23 cellular contexts compared by ENCODE assay signal in genomic region chr10:25390733-25391132, GRCh38.
A peak's percentile ranks its signal among the peaks of the same experiment; 100 is the strongest.
DNase-seq lines count a peak whose midpoint lies in the region; ATAC-seq, FAIRE-seq and TF ChIP-seq lines count a peak whose summit lies in the region.
"Had no signal": no experiment of that assay in that cellular context is flagged by ENCODE, and none has a peak within 500 bp of the region (broad histone marks: within the 10 kb centered on the region; RNA-seq: fewer than 3 reads in every experiment).

No MANE protein-coding gene starts in this region.

- H3K27ac ChIP-seq in GM23338 (ENCODE audit: low read depth) (no peak overlapping the region), K562 (ENCODE audit: extremely low read depth, low read depth, low read length) (no peak overlapping the region), kidney (ENCODE audit: low read depth in 2 of 2, low read length in 2 of 2) (no peak overlapping the region), RWPE1 (no peak overlapping the region)
- H3K27ac ChIP-seq: BLaER1 treated with 17β-estradiol and CSF1 and Interleukin-3, amounts not matched to agents 10 nM and 100 nM; C4-2B had no signal

- H4K20me1 ChIP-seq in GM23338 (replicated peaks; ENCODE audit: insufficient read depth) (no peaks in the 10 kb centered on the region), K562 (replicated peaks; ENCODE audit: control insufficient read depth, insufficient read depth, low read length) (no peaks in the 10 kb centered on the region)
- H4K20me1 ChIP-seq: BLaER1 treated with 17β-estradiol and CSF1 and Interleukin-3, amounts not matched to agents 10 nM and 100 nM had no signal

- POLR2A ChIA-PET in K562 (lab: Yijun Ruan, JAX) (interaction anchor here (1.5 kb wide), 1 partner anchor 8 kb away, joined by 3 read pairs; no protein-coding TSS in a partner anchor), RWPE1 (lab: Yijun Ruan, JAX; ENCODE audit: low non-redundant PET) (no interaction called here)

- peaks cover 63% of the 10 kb centered on the region for H3K9me3 Mint-ChIP-seq in GM23338

- in situ Hi-C loops in K562 (cut with MboI): no loop called here

- TF ChIP-seq CTCF in GM23338 (conservative IDR thresholded peaks at IDR 0.05; ENCODE audit: low read depth in 2 of 2) (no peak), K562 (IDR thresholded peaks at IDR 0.05 in 2 of 3, conservative IDR thresholded peaks at IDR 0.05 in 1 of 3; ENCODE audit: insufficient read depth in 2 of 3, low read depth in 1 of 3, low read length in 3 of 3) (no peak), kidney (IDR thresholded peaks at IDR 0.05; ENCODE audit: borderline replicate concordance, extremely low read depth, insufficient read depth) (no peak), foreskin fibroblast (IDR thresholded peaks at IDR 0.05; ENCODE audit: low read depth, low read length) (no peak), RWPE1 (conservative IDR thresholded peaks at IDR 0.05; ENCODE audit: low read depth) (no peak)

- H3K9ac ChIP-seq in K562 (ENCODE audit: insufficient read depth in 1 of 2, low read depth in 2 of 2, low read length in 2 of 2) (no peak overlapping the region), kidney (ENCODE audit: low read length in 2 of 2) (no peak overlapping the region)
- H3K9ac ChIP-seq: BLaER1 treated with 17β-estradiol and CSF1 and Interleukin-3, amounts not matched to agents 10 nM and 100 nM had no signal

- H3K9me3 ChIP-seq in K562 (replicated peaks; ENCODE audit: control insufficient read depth, insufficient read depth, low read depth, low read length) (no peaks in the 10 kb centered on the region), kidney (ENCODE audit: control insufficient read depth in 1 of 2, low read length in 2 of 2) (peaks cover 2 to 6% of the 10 kb centered on the region in 2 donors)

- intact Hi-C loops in K562 (cut with micrococcal nuclease): no loop called here
- intact Hi-C loops in kidney (cut with DNase I): no loop called here

- H3K9me1 ChIP-seq in K562 (ENCODE audit: control insufficient read depth, insufficient read depth, low read length): no peaks in the 10 kb centered on the region

- H3K4me3 ChIP-seq in GM23338 (no peak overlapping the region), K562 (no peak overlapping the region), kidney (ENCODE audit: low read length in 2 of 2) (no peak overlapping the region), foreskin fibroblast (ENCODE audit: low read depth in 1 of 2, low read length in 2 of 2) (no peak overlapping the region)
- H3K4me3 ChIP-seq: BLaER1 treated with 17β-estradiol and CSF1 and Interleukin-3, amounts not matched to agents 10 nM and 100 nM had no signal

- H3K4me1 ChIP-seq in GM23338 (ENCODE audit: insufficient read depth) (no peaks in the 10 kb centered on the region), K562 (replicated peaks in 1 of 2; ENCODE audit: control insufficient read depth in 2 of 2, insufficient read depth in 2 of 2, low read length in 2 of 2) (no peaks in the 10 kb centered on the region), kidney (ENCODE audit: control insufficient read depth in 1 of 2, insufficient read depth in 1 of 2, low read depth in 1 of 2, low read length in 2 of 2) (no peaks in the 10 kb centered on the region)
- H3K4me1 ChIP-seq: Caco-2 had no signal

- ATAC-seq in GM23338: no peak
- ATAC-seq in K562: no peak
- ATAC-seq: CD8-positive, alpha-beta T cell had no signal

- CTCF ChIA-PET in K562 (lab: Yijun Ruan, JAX; ENCODE audit: low intra/inter-chr PET ratio) (no interaction called here), RWPE1 (lab: Yijun Ruan, JAX) (no interaction called here)

- H3K36me3 Mint-ChIP-seq in GM23338 (ENCODE audit: low read depth): peaks cover 32% of the 10 kb centered on the region; the same call in 2 of the 3 replicates
- H3K36me3 Mint-ChIP-seq: CD8-positive, alpha-beta T cell had no signal

- no peak for TF ChIP-seq POLR2A in K562 (conservative IDR thresholded peaks at IDR 0.05)
- no peak for TF ChIP-seq POLR2A in GM12891 (IDR thresholded peaks at IDR 0.05; ENCODE audit: low read depth, low read length)

- TF ChIP-seq EP300 in K562 (IDR thresholded peaks at IDR 0.05; ENCODE audit: low read length): no peak

- no peaks in the 10 kb centered on the region for H3K79me2 ChIP-seq in GM23338 (replicated peaks; ENCODE audit: insufficient read depth)
- H3K79me2 ChIP-seq in K562 (ENCODE audit: control insufficient read depth, insufficient read depth, low read length): no peaks in the 10 kb centered on the region

- DNase-seq in GM23338 (ENCODE audit: low spot score) (peak; percentile 19), K562 (ENCODE audit: extremely low read depth in 1 of 4, low spot score in 3 of 4) (no peak), kidney (peak; percentile 31), NCI-H1694 (lab: John Stamatoyannopoulos, UW) (no peak), GM12891 (ENCODE audit: insufficient read length, low spot score) (no peak), foreskin fibroblast (no peak), RWPE1 (ENCODE audit: low spot score) (no peak)
- DNase-seq: 8988T; AML-193; Caco-2; Calu3; CD4-positive, alpha-beta T cell; CD8-positive, alpha-beta T cell; DMS79 treated with DMSO at 0.1 percent for 48 hours; GF-D8 had no signal

- H3K4me2 ChIP-seq in GM23338 (no peak overlapping the region), K562 (ENCODE audit: insufficient read depth, low read length) (no peak overlapping the region)
- H3K4me2 ChIP-seq: BLaER1 treated with 17β-estradiol and CSF1 and Interleukin-3, amounts not matched to agents 10 nM and 100 nM had no signal

- no peaks in the 10 kb centered on the region; the same call in 2 of the 3 replicates for H3K4me1 Mint-ChIP-seq in GM23338
- H3K4me1 Mint-ChIP-seq: B cell had no signal

- BruUV-seq in K562 (replicated peaks; lab: Mats Ljungman, UMichigan): no TSS peak

- H3K9me2 ChIP-seq in GM23338 (ENCODE audit: insufficient read depth): 0 out of 2 replicates have a peak, but pooled peaks cover 3% of the 10 kb centered on the region

- peaks cover 7% of the 10 kb centered on the region; the same call in 1 of the 2 replicates for H3K36me3 ChIP-seq in GM23338 (ENCODE audit: insufficient read depth)
- no peaks in the 10 kb centered on the region for H3K36me3 ChIP-seq in K562 (ENCODE audit: control insufficient read depth, insufficient read depth, low read length)
- H3K36me3 ChIP-seq in kidney (ENCODE audit: control insufficient read depth in 1 of 2, insufficient read depth in 2 of 2, low read length in 2 of 2): no peaks in the 10 kb centered on the region
- H3K36me3 ChIP-seq: BLaER1 treated with 17β-estradiol and CSF1 and Interleukin-3, amounts not matched to agents 10 nM and 100 nM had no signal

- TF ChIP-seq RAD21 in K562 (CRISPR knock-in tag; conservative IDR thresholded peaks at IDR 0.05 in 1 of 2, IDR thresholded peaks at IDR 0.05 in 1 of 2): no peak

- H3K27me3 Mint-ChIP-seq in GM23338 (ENCODE audit: insufficient read depth, low read depth, poor library complexity): no peaks in the 10 kb centered on the region
- H3K27me3 Mint-ChIP-seq: B cell; CD4-positive, alpha-beta T cell had no signal

- H3K27ac Mint-ChIP-seq in GM23338: no peak overlapping the region
- H3K27ac Mint-ChIP-seq: B cell; CD4-positive, alpha-beta T cell; CD8-positive, alpha-beta T cell had no signal

- no peak overlapping the region for H3K4me3 Mint-ChIP-seq in GM23338
- H3K4me3 Mint-ChIP-seq: B cell; CD4-positive, alpha-beta T cell; CD8-positive, alpha-beta T cell had no signal

- FAIRE-seq in K562 (lab: Jason Lieb, UNC) (no peak), kidney (lab: Jason Lieb, UNC) (no peak), GM12891 (lab: Jason Lieb, UNC) (no peak)
- FAIRE-seq: A204.1, D721Med, G401.6, GM12892, GM19239 had no signal

- H2AFZ ChIP-seq in GM23338 (no peak overlapping the region), K562 (ENCODE audit: low read depth, low read length) (no peak overlapping the region)

- H3F3A ChIP-seq in GM23338 (replicated peaks; ENCODE audit: low read depth): no peaks in the 10 kb centered on the region

- H3K27me3 ChIP-seq in GM23338 (ENCODE audit: insufficient read depth) (no peaks in the 10 kb centered on the region), K562 (ENCODE audit: control insufficient read depth in 2 of 2, insufficient read depth in 2 of 2, low read length in 2 of 2) (no peaks in the 10 kb centered on the region)
- H3K27me3 ChIP-seq: BLaER1 treated with 17β-estradiol and CSF1 and Interleukin-3, amounts not matched to agents 10 nM and 100 nM had no signal

- WGBS in K562 (ENCODE audit: insufficient coverage, low coverage, missing lambda C conversion rate): 7% methylated on average over 3 of the region's 3 CpGs

TF ChIP-seq in GM23338, 12 proteins besides CTCF, POLR2A, EP300 and RAD21:
- TF ChIP-seq ZNF114 (CRISPR knock-in tag; IDR thresholded peaks at IDR 0.05) (no peak), EZH2 (IDR thresholded peaks at IDR 0.05; ENCODE audit: low read depth, unreplicated experiment) (no peak), POLR2AphosphoS5 (IDR thresholded peaks at IDR 0.05; ENCODE audit: low read depth) (no peak), JUNB (IDR thresholded peaks at IDR 0.05; ENCODE audit: unreplicated experiment) (no peak)

TF ChIP-seq in K562, 482 proteins besides CTCF, POLR2A, EP300 and RAD21:
- no peak for TF ChIP-seq HLTF (IDR thresholded peaks at IDR 0.05)
- peak; percentile 47 for TF ChIP-seq ZFP36 (IDR thresholded peaks at IDR 0.05; ENCODE audit: low read depth, low read length, partially characterized antibody)
- no peak for TF ChIP-seq ARID1B (IDR thresholded peaks at IDR 0.05)
- no peak for TF ChIP-seq BRCA1 (IDR thresholded peaks at IDR 0.05)
- no peak for TF ChIP-seq BRCA1 (CRISPR knock-in tag; IDR thresholded peaks at IDR 0.05)

TF ChIP-seq in GM12891, 5 proteins besides CTCF, POLR2A, EP300 and RAD21:
- TF ChIP-seq POU2F2 (IDR thresholded peaks at IDR 0.05; ENCODE audit: low read depth, low read length) (no peak), PAX5 (IDR thresholded peaks at IDR 0.05; ENCODE audit: insufficient read depth, low read length, severe bottlenecking) (no peak), TAF1 (IDR thresholded peaks at IDR 0.05; ENCODE audit: low read depth, low read length) (no peak), SPI1 (IDR thresholded peaks at IDR 0.05; ENCODE audit: low read depth, low read length) (no peak), POLR2AphosphoS5 (IDR thresholded peaks at IDR 0.05; ENCODE audit: low read depth, low read length) (no peak)

Comparison
In these comparisons a context has a peak if more than half of its experiments do, and no peak if none do; other contexts are left out.
1. DNase-seq: peak in GM23338 (single experiment) and kidney (single experiment); none in K562 (0 of 4), NCI-H1694 (single experiment), GM12891 (single experiment), foreskin fibroblast (0 of 2) and RWPE1 (single experiment).